In the genomic region with DNA sequence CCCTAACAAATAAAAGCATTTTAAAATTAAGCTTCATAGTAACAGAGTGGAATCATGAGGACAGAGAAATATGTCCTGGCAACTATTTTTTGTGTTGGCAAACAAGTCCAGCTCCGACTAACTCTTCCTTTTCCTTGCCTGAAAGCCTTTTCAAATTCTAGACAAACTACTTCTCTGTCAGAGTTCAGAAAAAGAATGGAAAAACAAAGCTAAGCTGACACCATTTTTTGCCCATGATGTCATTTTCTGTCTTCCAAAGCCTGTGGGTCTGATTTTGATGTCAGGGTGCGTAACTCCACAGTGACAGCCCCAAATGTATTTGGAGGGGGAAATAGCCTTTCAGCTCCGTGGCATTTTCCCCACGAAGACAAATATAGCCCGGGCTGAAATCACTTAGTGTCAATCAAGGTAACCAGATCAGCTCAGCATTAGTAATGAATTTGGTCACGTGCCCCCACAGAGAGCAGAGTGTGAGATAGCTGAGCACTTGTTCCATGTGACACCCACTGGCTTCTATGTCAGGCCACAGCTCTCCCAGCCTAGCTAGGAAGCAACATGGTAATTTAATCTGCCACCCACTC, we compare ENCODE assay signal across 1 cellular context.
TF ChIP-seq lines count a peak whose summit lies in the region.

No MANE protein-coding gene starts in this region.

TF ChIP-seq in GM12878, 131 proteins besides CTCF, POLR2A, EP300 and RAD21 (continued from another document):
- TF ChIP-seq FOXM1 (IDR thresholded peaks at IDR 0.05; ENCODE audit: low read depth, low read length) = no peak
